Comparison of ENCODE assay signal across 16 cellular contexts in the genomic region with DNA sequence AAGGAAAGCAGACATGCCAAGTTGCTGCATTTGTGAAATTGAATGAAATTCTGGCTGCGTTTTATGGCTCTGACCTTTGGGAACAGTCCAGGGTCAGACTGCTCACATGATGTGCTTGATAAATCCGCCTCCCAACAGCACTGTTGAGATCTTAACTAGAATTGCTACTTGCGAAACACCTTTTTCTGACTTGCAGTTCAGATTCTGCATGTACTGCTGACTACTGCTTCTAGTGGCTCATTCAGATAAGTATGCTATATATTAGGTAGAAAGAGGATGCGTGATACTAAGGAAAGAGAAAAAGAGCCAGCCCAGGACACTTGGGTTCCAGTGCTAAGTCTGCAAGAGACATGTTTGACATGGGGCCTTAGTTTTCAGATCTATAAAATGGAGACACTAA.
A peak's percentile ranks its signal among the peaks of the same experiment; 100 is the strongest.
DNase-seq lines count a peak whose midpoint lies in the region; ATAC-seq and TF ChIP-seq lines count a peak whose summit lies in the region.
"Had no signal": no experiment of that assay in that cellular context is flagged by ENCODE, and none has a peak within 500 bp of the region (broad histone marks: within the 10 kb centered on the region; RNA-seq: fewer than 3 reads in every experiment).

No MANE protein-coding gene starts in this region.

- H3K4me3 ChIP-seq in cardiac fibroblast (replicated peaks in 1 of 2; ENCODE audit: low read depth in 2 of 2, low read length in 2 of 2) (no peak overlapping the region), liver (ENCODE audit: low read depth in 1 of 3, low read length in 3 of 3) (no peak overlapping the region), transverse colon (no peak overlapping the region)
- H3K4me3 ChIP-seq: GM12878, Peyer's patch had no signal

- peak; percentile 13 for TF ChIP-seq CTCF in cardiac fibroblast (IDR thresholded peaks at IDR 0.05; ENCODE audit: low read depth, low read length)
- peak; percentile 40 for TF ChIP-seq CTCF in liver (IDR thresholded peaks at IDR 0.05; ENCODE audit: low read depth, low read length, missing input control)
- TF ChIP-seq CTCF in transverse colon (IDR thresholded peaks at IDR 0.05): peak in 3 of 5 experiments; percentile 12 to 23 (median 15)

- in situ Hi-C loops in transverse colon (cut with MboI; ENCODE audit: low pct_ligation_motif_present in 1 of 4, low pct_unique_long_range_greater_than_20kb in 1 of 4, low sequenced_read_pairs in 3 of 4): loop anchor here in 3 of 4 donors (25.0 kb wide), 1 partner anchor 546 kb away; the partner anchor contains the start of gene BCL6 (in 3 of the 3)

- ATAC-seq in GM18873 (IDR thresholded peaks at IDR 0.05; ENCODE audit: low FRiP score, unreplicated experiment) (no peak), GM21360 (IDR thresholded peaks at IDR 0.05; ENCODE audit: unreplicated experiment) (no peak)
- ATAC-seq: GM12878 had no signal

- TF ChIP-seq RAD21 in liver (IDR thresholded peaks at IDR 0.05): peak; percentile 80 to 85

- intact Hi-C loops in transverse colon (cut with DNase I; ENCODE audit: low total_unique reads): no loop called here

- TF ChIP-seq POLR2A in transverse colon (IDR thresholded peaks at IDR 0.05): no peak

- no peak for DNase-seq in activated naive CD4-positive, alpha-beta T cell treated with anti-CD3 and anti-CD28 coated beads, Interleukin-2, amount 50 U/mL, for 16 hours
- peak; percentile 56 to 85 for DNase-seq in cardiac fibroblast (ENCODE audit: low read depth in 2 of 2)
- no peak for DNase-seq in transverse colon
- no peak for DNase-seq in germinal center (ENCODE audit: low spot score)
- DNase-seq: activated CD4-positive, alpha-beta T cell treated with anti-CD3 and anti-CD28 coated beads for 1 hour; caudate nucleus; CD4-positive, CD25-positive, alpha-beta regulatory T cell; NCI-H1048; posterior cingulate gyrus; stimulated activated CD8-positive, alpha-beta memory T cell treated with anti-CD3 and anti-CD28 coated beads, Interleukin-4, amount 100 ng/mL, for 48 hours had no signal

- no peaks in the 10 kb centered on the region for H3K9me3 ChIP-seq in liver (ENCODE audit: control insufficient read depth in 4 of 4, low read length in 3 of 4)
- H3K9me3 ChIP-seq in transverse colon: no peaks in the 10 kb centered on the region
- H3K9me3 ChIP-seq: Peyer's patch had no signal

- H3K36me3 Mint-ChIP-seq in activated naive CD4-positive, alpha-beta T cell treated with anti-CD3 and anti-CD28 coated beads, Interleukin-2, amount 50 U/mL, for 24 hours: peaks cover 4% of the 10 kb centered on the region

- H3K27me3 ChIP-seq in liver (ENCODE audit: control insufficient read depth in 4 of 4, insufficient read depth in 4 of 4, low read length in 3 of 4) (no peaks in the 10 kb centered on the region), transverse colon (no peaks in the 10 kb centered on the region)
- H3K27me3 ChIP-seq: Peyer's patch had no signal

- H3K4me1 ChIP-seq in liver (ENCODE audit: control insufficient read depth in 4 of 4, insufficient read depth in 4 of 4, low read length in 3 of 4) (peaks cover 12 to 37% (median 23%) of the 10 kb centered on the region in 4 donors), transverse colon (peaks cover 19 to 72% (median 39%) of the 10 kb centered on the region in 4 donors)

- peak overlapping the region in 1 of 2 donors; percentile 51 for H3K9ac ChIP-seq in liver (ENCODE audit: low read depth in 1 of 2, low read length in 2 of 2)

- no peak for TF ChIP-seq EP300 in transverse colon (IDR thresholded peaks at IDR 0.05; ENCODE audit: low read depth)

- H3K4me3 Mint-ChIP-seq in activated naive CD4-positive, alpha-beta T cell treated with anti-CD3 and anti-CD28 coated beads, Interleukin-2, amount 50 U/mL, for 24 hours: no peak overlapping the region
- H3K4me3 Mint-ChIP-seq: CD4-positive, CD25-positive, alpha-beta regulatory T cell had no signal

- peak overlapping the region; percentile 30 for H3K27ac Mint-ChIP-seq in activated naive CD4-positive, alpha-beta T cell treated with anti-CD3 and anti-CD28 coated beads, Interleukin-2, amount 50 U/mL, for 24 hours

- peaks cover 39% of the 10 kb centered on the region for H3K4me1 Mint-ChIP-seq in activated naive CD4-positive, alpha-beta T cell treated with anti-CD3 and anti-CD28 coated beads, Interleukin-2, amount 50 U/mL, for 24 hours

- H3K27me3 Mint-ChIP-seq in activated naive CD4-positive, alpha-beta T cell treated with anti-CD3 and anti-CD28 coated beads, Interleukin-2, amount 50 U/mL, for 24 hours: no peaks in the 10 kb centered on the region
- H3K27me3 Mint-ChIP-seq: CD4-positive, CD25-positive, alpha-beta regulatory T cell had no signal

- 35% methylated on average over 4 of the region's 4 CpGs for WGBS in liver
- WGBS in transverse colon (ENCODE audit: low coverage in 1 of 2), 2 donors: 80 to 100% methylated on average over 1 to 4 of the region's 4 CpGs

- H3K27ac ChIP-seq in liver (ENCODE audit: low read depth in 1 of 2, low read length in 2 of 2) (peak overlapping the region; percentile 45 to 46), transverse colon (peak overlapping the region; percentile 58 to 79 (median 70))

- H3K36me3 ChIP-seq in liver (ENCODE audit: control insufficient read depth in 4 of 4, insufficient read depth in 3 of 4, low read depth in 1 of 4, low read length in 3 of 4): no peaks in the 10 kb centered on the region
- H3K36me3 ChIP-seq in transverse colon: no peaks in the 10 kb centered on the region
- H3K36me3 ChIP-seq: Peyer's patch had no signal

- no peaks in the 10 kb centered on the region for H3K9me3 Mint-ChIP-seq in activated naive CD4-positive, alpha-beta T cell treated with anti-CD3 and anti-CD28 coated beads, Interleukin-2, amount 50 U/mL, for 24 hours
- H3K9me3 Mint-ChIP-seq: CD4-positive, CD25-positive, alpha-beta regulatory T cell had no signal

TF ChIP-seq in liver, 16 proteins besides CTCF, POLR2A, EP300 and RAD21:
- TF ChIP-seq RXRA (IDR thresholded peaks at IDR 0.05) (peak; percentile 91 to 94), GABPA (IDR thresholded peaks at IDR 0.05 in 1 of 2, conservative IDR thresholded peaks at IDR 0.05 in 1 of 2) (no peak), EGR1 (IDR thresholded peaks at IDR 0.05; ENCODE audit: low read depth in 2 of 2) (peak in 1 of 2 donors; percentile 38), FOXA1 (IDR thresholded peaks at IDR 0.05) (peak; percentile 42), MAX (IDR thresholded peaks at IDR 0.05) (peak; percentile 69), JUND (IDR thresholded peaks at IDR 0.05) (peak; percentile 69 to 74), YY1 (IDR thresholded peaks at IDR 0.05) (peak; percentile 70), HNF4A (conservative IDR thresholded peaks at IDR 0.05) (peak; percentile 93 to 94), NR2F2 (IDR thresholded peaks at IDR 0.05) (peak; percentile 90), FOXA2 (IDR thresholded peaks at IDR 0.05) (peak; percentile 46), HNF4G (IDR thresholded peaks at IDR 0.05) (peak; percentile 76), TAF1 (conservative IDR thresholded peaks at IDR 0.05) (no peak), ZBTB33 (IDR thresholded peaks at IDR 0.05) (peak; percentile 54), SP1 (IDR thresholded peaks at IDR 0.05) (peak; percentile 81)
- TF ChIP-seq, protein P1, sequence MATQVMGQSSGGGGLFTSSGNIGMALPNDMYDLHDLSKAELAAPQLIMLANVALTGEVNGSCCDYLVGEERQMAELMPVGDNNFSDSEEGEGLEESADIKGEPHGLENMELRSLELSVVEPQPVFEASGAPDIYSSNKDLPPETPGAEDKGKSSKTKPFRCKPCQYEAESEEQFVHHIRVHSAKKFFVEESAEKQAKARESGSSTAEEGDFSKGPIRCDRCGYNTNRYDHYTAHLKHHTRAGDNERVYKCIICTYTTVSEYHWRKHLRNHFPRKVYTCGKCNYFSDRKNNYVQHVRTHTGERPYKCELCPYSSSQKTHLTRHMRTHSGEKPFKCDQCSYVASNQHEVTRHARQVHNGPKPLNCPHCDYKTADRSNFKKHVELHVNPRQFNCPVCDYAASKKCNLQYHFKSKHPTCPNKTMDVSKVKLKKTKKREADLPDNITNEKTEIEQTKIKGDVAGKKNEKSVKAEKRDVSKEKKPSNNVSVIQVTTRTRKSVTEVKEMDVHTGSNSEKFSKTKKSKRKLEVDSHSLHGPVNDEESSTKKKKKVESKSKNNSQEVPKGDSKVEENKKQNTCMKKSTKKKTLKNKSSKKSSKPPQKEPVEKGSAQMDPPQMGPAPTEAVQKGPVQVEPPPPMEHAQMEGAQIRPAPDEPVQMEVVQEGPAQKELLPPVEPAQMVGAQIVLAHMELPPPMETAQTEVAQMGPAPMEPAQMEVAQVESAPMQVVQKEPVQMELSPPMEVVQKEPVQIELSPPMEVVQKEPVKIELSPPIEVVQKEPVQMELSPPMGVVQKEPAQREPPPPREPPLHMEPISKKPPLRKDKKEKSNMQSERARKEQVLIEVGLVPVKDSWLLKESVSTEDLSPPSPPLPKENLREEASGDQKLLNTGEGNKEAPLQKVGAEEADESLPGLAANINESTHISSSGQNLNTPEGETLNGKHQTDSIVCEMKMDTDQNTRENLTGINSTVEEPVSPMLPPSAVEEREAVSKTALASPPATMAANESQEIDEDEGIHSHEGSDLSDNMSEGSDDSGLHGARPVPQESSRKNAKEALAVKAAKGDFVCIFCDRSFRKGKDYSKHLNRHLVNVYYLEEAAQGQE (IDR thresholded peaks at IDR 0.05): no peak
- TF ChIP-seq, protein P2, sequence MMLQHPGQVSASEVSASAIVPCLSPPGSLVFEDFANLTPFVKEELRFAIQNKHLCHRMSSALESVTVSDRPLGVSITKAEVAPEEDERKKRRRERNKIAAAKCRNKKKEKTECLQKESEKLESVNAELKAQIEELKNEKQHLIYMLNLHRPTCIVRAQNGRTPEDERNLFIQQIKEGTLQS (IDR thresholded peaks at IDR 0.05): peak; percentile 39

Comparison
In these comparisons a context has a peak if more than half of its experiments do, and no peak if none do; other contexts are left out.
1. DNase-seq: peak in cardiac fibroblast (2 of 2); none in activated naive CD4-positive, alpha-beta T cell treated with anti-CD3 and anti-CD28 coated beads, Interleukin-2, amount 50 U/mL, for 16 hours (single experiment), transverse colon (single experiment) and germinal center (single experiment).
2. Peak in every context shown above with its lines, with median percentiles within 50 percentile points of each other: CTCF ChIP-seq.